ENCODE assay signal across 13 cellular contexts in genomic region chrX:13721371-13721770, GRCh38. TPM values are rescaled to one million over a fixed set of nuclear protein-coding genes. Genes with fewer than 3 reads are reported as not detected.
A peak's percentile ranks its signal among the peaks of the same experiment; 100 is the strongest.
DNase-seq lines count a peak whose midpoint lies in the region; ATAC-seq and TF ChIP-seq lines count a peak whose summit lies in the region.
"Had no signal": no experiment of that assay in that cellular context is flagged by ENCODE, and none has a peak within 500 bp of the region (broad histone marks: within the 10 kb centered on the region; RNA-seq: fewer than 3 reads in every experiment).

No MANE protein-coding gene starts in this region.

- H3K9me3 Mint-ChIP-seq in CD8-positive, alpha-beta T cell: no peaks in the 10 kb centered on the region

- H3K4me1 ChIP-seq in CD8-positive, alpha-beta T cell (ENCODE audit: insufficient read depth, low read length): peaks cover 37% of the 10 kb centered on the region
- peaks cover 6% of the 10 kb centered on the region; the same call in 1 of the 2 replicates for H3K4me1 ChIP-seq in HEK293 (ENCODE audit: control insufficient read depth, insufficient read depth, low read length)
- H3K4me1 ChIP-seq in psoas muscle: peaks cover 13% of the 10 kb centered on the region

- ATAC-seq in CD8-positive, alpha-beta T cell: no peak
- peak in 2 of 4 donors; percentile 43 to 45 for ATAC-seq in psoas muscle
- ATAC-seq: WTC11 had no signal

- CTCF ChIA-PET in CD8-positive, alpha-beta T cell (lab: Charles Lee): no interaction called here
- CTCF ChIA-PET in HEK293 (lab: Yijun Ruan, JAX): interaction anchor here (0.6 to 1.2 kb wide), 4 partner anchors 24 to 1553 kb away, joined by 3 to 4 read pairs (median 3); no protein-coding TSS in a partner anchor

- POLR2A ChIA-PET in CD8-positive, alpha-beta T cell (lab: Charles Lee): interaction anchor here (1.1 kb wide), 1 partner anchor 22 kb away, joined by 3 read pairs; no protein-coding TSS in a partner anchor
- POLR2A ChIA-PET in HEK293 (lab: Yijun Ruan, JAX): interaction anchor here (0.6 to 2.9 kb wide), 6 partner anchors 13 to 52 kb away, joined by 3 to 27 read pairs (median 6); partner anchors contain the start of genes OFD1, RAB9A and TRAPPC2

- peaks cover 5% of the 10 kb centered on the region for H3K36me3 ChIP-seq in CD8-positive, alpha-beta T cell (ENCODE audit: insufficient read depth, low read length)
- H3K36me3 ChIP-seq in HEK293 (ENCODE audit: control insufficient read depth in 2 of 2, insufficient read depth in 1 of 2, low read length in 2 of 2) (peaks cover 45 to 49% of the 10 kb centered on the region in 2 experiments), psoas muscle (ENCODE audit: insufficient read depth in 1 of 2, low read depth in 1 of 2) (peaks cover 0 to 2% of the 10 kb centered on the region in 2 donors)

- peaks cover 68% of the 10 kb centered on the region for H3K4me1 Mint-ChIP-seq in CD8-positive, alpha-beta T cell (ENCODE audit: low read depth)

- peak overlapping the region; percentile 68 for H3K27ac Mint-ChIP-seq in CD8-positive, alpha-beta T cell
- H3K27ac Mint-ChIP-seq: WTC11 had no signal

- H3K9me3 ChIP-seq in CD8-positive, alpha-beta T cell (ENCODE audit: low read length): no peaks in the 10 kb centered on the region
- no peaks in the 10 kb centered on the region for H3K9me3 ChIP-seq in HEK293 (ENCODE audit: control insufficient read depth, insufficient read depth, low read depth, low read length)
- H3K9me3 ChIP-seq in psoas muscle: no peaks in the 10 kb centered on the region

- H3K27ac ChIP-seq in CD8-positive, alpha-beta T cell (ENCODE audit: low read depth, low read length): no peak overlapping the region
- no peak overlapping the region for H3K27ac ChIP-seq in HEK293 (ENCODE audit: extremely low read depth, low read depth, low read length)
- H3K27ac ChIP-seq in epithelial cell of prostate: peak overlapping the region; percentile 19
- H3K27ac ChIP-seq in psoas muscle: peak overlapping the region; percentile 76

- DNase-seq in CD8-positive, alpha-beta T cell: no peak
- DNase-seq in epithelial cell of prostate (ENCODE audit: low read depth, low spot score): no peak
- no peak for DNase-seq in psoas muscle
- DNase-seq in NOMO-1 (lab: John Stamatoyannopoulos, UW; ENCODE audit: unreplicated experiment in 2 of 2): no peak
- no peak for DNase-seq in HuH-7.5 (ENCODE audit: low spot score)
- no peak for DNase-seq in stimulated activated CD4-positive, alpha-beta T cell treated with anti-CD3 and anti-CD28 coated beads, Interleukin-1b, Interleukin-23, amount 100 ng/mL, for 48 hours
- no peak for DNase-seq in UCSD-AML1 (lab: John Stamatoyannopoulos, UW; ENCODE audit: unreplicated experiment)
- DNase-seq: aorta, kidney glomerular epithelial cell, NCI-H1694 had no signal

- H3K27me3 Mint-ChIP-seq in CD8-positive, alpha-beta T cell (ENCODE audit: low read depth): no peaks in the 10 kb centered on the region

- no peak overlapping the region for H3K4me3 ChIP-seq in CD8-positive, alpha-beta T cell (ENCODE audit: low read depth, low read length)
- no peak overlapping the region for H3K4me3 ChIP-seq in HEK293 (ENCODE audit: low read depth, low read length)
- no peak overlapping the region for H3K4me3 ChIP-seq in psoas muscle
- H3K4me3 ChIP-seq: K562 had no signal

- WGBS in psoas muscle, 3 donors: 31 to 57% (median 48%) methylated on average over 4 of the region's 4 CpGs

- TF ChIP-seq CTCF in CD8-positive, alpha-beta T cell (IDR thresholded peaks at IDR 0.05): no peak
- TF ChIP-seq CTCF in HEK293 (tag by site-specific recombination; IDR thresholded peaks at IDR 0.05) (no peak), psoas muscle (IDR thresholded peaks at IDR 0.05) (no peak)

- intact Hi-C loops in CD8-positive, alpha-beta T cell (cut with DNase I, micrococcal nuclease): no loop called here
- intact Hi-C loops in psoas muscle (cut with DNase I): no loop called here

- H3K4me3 Mint-ChIP-seq in CD8-positive, alpha-beta T cell: no peak overlapping the region
- H3K4me3 Mint-ChIP-seq: WTC11 had no signal

- H3K27me3 ChIP-seq in CD8-positive, alpha-beta T cell (ENCODE audit: insufficient read depth, low read length): no peaks in the 10 kb centered on the region
- no peaks in the 10 kb centered on the region for H3K27me3 ChIP-seq in psoas muscle (ENCODE audit: insufficient read depth in 3 of 3, low read length in 2 of 3)

- H3K36me3 Mint-ChIP-seq in CD8-positive, alpha-beta T cell: peaks cover 35% of the 10 kb centered on the region

TF ChIP-seq in HEK293, 187 proteins besides CTCF, POLR2A, EP300 and RAD21:
- TF ChIP-seq ATF2 (tag by site-specific recombination; IDR thresholded peaks at IDR 0.05; ENCODE audit: low read depth): no peak
- TF ChIP-seq HIC1 (tag by site-specific recombination; IDR thresholded peaks at IDR 0.05): no peak
- TF ChIP-seq ZNF426 (tag by site-specific recombination; IDR thresholded peaks at IDR 0.05): no peak
- no peak for TF ChIP-seq ZNF248 (tag by site-specific recombination; IDR thresholded peaks at IDR 0.05)
- no peak for TF ChIP-seq YY2 (tag by site-specific recombination; IDR thresholded peaks at IDR 0.05)
- TF ChIP-seq ZNF221 (tag by site-specific recombination; IDR thresholded peaks at IDR 0.05; ENCODE audit: borderline replicate concordance): no peak
- 0 out of 2 replicates have a peak, but pooled peaks have one; percentile 28 for TF ChIP-seq ZNF664 (tag by site-specific recombination; IDR thresholded peaks at IDR 0.05)
- TF ChIP-seq ZBTB10 (tag by site-specific recombination; IDR thresholded peaks at IDR 0.05): no peak
- TF ChIP-seq BCL11A (tag by site-specific recombination; IDR thresholded peaks at IDR 0.05; ENCODE audit: low read depth): no peak

RNA-seq across cellular contexts. Expression of gene TRAPPC2, which starts 13.0 kb away (rescaled TPM):
- total RNA-seq in CD8-positive, alpha-beta T cell: 10 to 100 TPM; 20.5 to 24.6 TPM
- 1 to 10 TPM; 3.4 to 6.3 (median 5.0) TPM for total RNA-seq in psoas muscle
- 1 to 10 TPM; 2.1 to 4.7 (median 3.9) TPM for polyA plus RNA-seq in psoas muscle

RNA-seq across cellular contexts. Expression of gene OFD1, which starts 13.2 kb away (rescaled TPM):
- total RNA-seq in CD8-positive, alpha-beta T cell: 10 to 100 TPM; 49.2 to 56.7 TPM
- 1 to 10 TPM; 7.2 to 8.2 (median 7.8) TPM for total RNA-seq in psoas muscle
- polyA plus RNA-seq in psoas muscle: 1 to 10 TPM; 3.3 to 9.5 (median 8.4) TPM

RNA-seq across cellular contexts. Expression of gene RAB9A, which starts 32.4 kb away (rescaled TPM):
- 10 to 100 TPM; 19.4 to 21.5 TPM for total RNA-seq in CD8-positive, alpha-beta T cell
- 10 to 100 TPM; 13.2 to 15.3 (median 14.2) TPM for total RNA-seq in psoas muscle
- 10 to 100 TPM; 13.0 to 25.4 (median 22.8) TPM for polyA plus RNA-seq in psoas muscle

Comparison
In these comparisons a context has a peak if more than half of its experiments do, and no peak if none do; other contexts are left out.
1. H3K27ac ChIP-seq: peak in epithelial cell of prostate (single experiment) and psoas muscle (single experiment); none in CD8-positive, alpha-beta T cell (single experiment) and HEK293 (single experiment).
2. RNA of gene OFD1, which starts 13.2 kb away (total RNA-seq): 49.2 to 56.7 TPM in CD8-positive, alpha-beta T cell; 7.2 to 8.2 TPM in psoas muscle; every median in the first group is over 4 times any median in the second.